In genomic region chr7:136128050-136128449, GRCh38 we compare ENCODE assay signal across 22 cellular contexts.
"Had no signal": no experiment of that assay in that cellular context is flagged by ENCODE, and none has a peak within 500 bp of the region (broad histone marks: within the 10 kb centered on the region; RNA-seq: fewer than 3 reads in every experiment).

No MANE protein-coding gene starts in this region.

- H3K4me3 ChIP-seq: coronary artery, dorsolateral prefrontal cortex, esophagus muscularis mucosa, gastroesophageal sphincter, heart left ventricle, hepatocyte, left lung, lower lobe of right lung, mucosa of descending colon had no signal

- H3K36me3 ChIP-seq: esophagus muscularis mucosa, gastroesophageal sphincter, heart left ventricle, left lung, lower lobe of right lung had no signal

- H3K9me3 ChIP-seq: esophagus muscularis mucosa, gastroesophageal sphincter, heart left ventricle, left lung, lower lobe of right lung, mucosa of descending colon had no signal

- H3K4me1 Mint-ChIP-seq: naive B cell had no signal

- H3K27ac Mint-ChIP-seq: immature natural killer cell, mesothelial cell of epicardium, naive B cell had no signal

- H3K27ac ChIP-seq: coronary artery, dorsolateral prefrontal cortex, esophagus muscularis mucosa, foreskin keratinocyte, gastroesophageal sphincter, heart left ventricle, hepatocyte, left lung, lower lobe of right lung had no signal

- H3K4me2 ChIP-seq: hepatocyte had no signal

- ATAC-seq: foreskin keratinocyte, gastroesophageal sphincter, heart left ventricle, left colon, left lung, left ventricle myocardium superior, lower lobe of right lung, mucosa of descending colon had no signal

- H3K4me3 Mint-ChIP-seq: immature natural killer cell, mesothelial cell of epicardium, naive B cell had no signal

- H3K27me3 ChIP-seq: esophagus muscularis mucosa, foreskin keratinocyte, gastroesophageal sphincter, heart left ventricle, hepatocyte, left lung had no signal

- H2AFZ ChIP-seq: hepatocyte had no signal

- H3K4me1 ChIP-seq: esophagus muscularis mucosa, foreskin keratinocyte, gastroesophageal sphincter, heart left ventricle, left lung, lower lobe of right lung had no signal

- DNase-seq: dermis blood vessel endothelial cell; dorsolateral prefrontal cortex; effector CD4-positive, alpha-beta T cell; effector memory CD4-positive, alpha-beta T cell; foreskin keratinocyte; heart left ventricle; hypothalamus; immature natural killer cell; islet precursor cell; kidney; kidney glomerular epithelial cell; left colon; left lung; left ventricle myocardium superior; lower lobe of right lung; mucosa of descending colon; naive B cell had no signal

- H3K79me2 ChIP-seq: hepatocyte had no signal
